ENCODE assay signal across 30 cellular contexts in genomic region chr1:72462506-72462905, GRCh38.
"Had no signal": no experiment of that assay in that cellular context is flagged by ENCODE, and none has a peak within 500 bp of the region (broad histone marks: within the 10 kb centered on the region; RNA-seq: fewer than 3 reads in every experiment).

No MANE protein-coding gene starts in this region.

- H3K36me3 ChIP-seq: esophagus squamous epithelium, gastrocnemius medialis, heart left ventricle had no signal

- H3K27me3 Mint-ChIP-seq: activated CD4-positive, alpha-beta memory T cell treated with anti-CD3 and anti-CD28 coated beads for 36 hours; activated CD4-positive, alpha-beta T cell treated with anti-CD3 and anti-CD28 coated beads for 36 hours; activated CD4-positive, alpha-beta T cell treated with anti-CD3 and anti-CD28 coated beads, Interleukin-2, amount 10 ng/mL, durations not matched to agents 24 days and 14 days; activated CD8-positive, alpha-beta memory T cell treated with anti-CD3 and anti-CD28 coated beads, Interleukin-2, amount 10 ng/mL, durations not matched to agents 7 days and 5 days; activated naive CD8-positive, alpha-beta T cell; brain; central memory CD8-positive, alpha-beta T cell; dendritic cell treated with granulocyte-macrophage colony-stimulating factor and Interleukin-4, amounts not matched to agents 40 ng/mL and 50 ng/mL, for 4 days; effector memory CD8-positive, alpha-beta T cell had no signal

- H3K4me1 Mint-ChIP-seq: activated CD4-positive, alpha-beta T cell treated with anti-CD3 and anti-CD28 coated beads for 36 hours; activated CD4-positive, alpha-beta T cell treated with anti-CD3 and anti-CD28 coated beads, Interleukin-2, amount 10 ng/mL, durations not matched to agents 24 days and 14 days; activated CD8-positive, alpha-beta memory T cell treated with anti-CD3 and anti-CD28 coated beads, Interleukin-2, amount 10 ng/mL, durations not matched to agents 7 days and 5 days; brain; central memory CD8-positive, alpha-beta T cell had no signal

- FAIRE-seq: bronchial epithelial cell had no signal

- H3K4me1 ChIP-seq: esophagus squamous epithelium, gastrocnemius medialis, heart left ventricle had no signal

- H3K27ac ChIP-seq: coronary artery, esophagus squamous epithelium, gastrocnemius medialis, heart left ventricle had no signal

- DNase-seq: activated CD4-positive, alpha-beta memory T cell treated with anti-CD3 and anti-CD28 coated beads for 36 hours; activated CD4-positive, alpha-beta T cell treated with anti-CD3 and anti-CD28 coated beads for 36 hours; activated CD4-positive, alpha-beta T cell treated with anti-CD3 and anti-CD28 coated beads, Interleukin-2, amount 10 ng/mL, durations not matched to agents 24 days and 14 days; activated CD4-positive, CD25-positive, alpha-beta regulatory T cell; activated CD4-positive, CD25-positive, alpha-beta regulatory T cell treated with anti-CD3 and anti-CD28 coated beads, Interleukin-2, amount 50 U/mL, for 72 hours; activated CD8-positive, alpha-beta memory T cell treated with anti-CD3 and anti-CD28 coated beads, Interleukin-2, amount 10 ng/mL, durations not matched to agents 7 days and 5 days; activated CD8-positive, alpha-beta memory T cell treated with anti-CD3 and anti-CD28 coated beads, Interleukin-2, amount 50 U/mL, for 4 hours; activated CD8-positive, alpha-beta T cell treated with anti-CD3 and anti-CD28 coated beads, Interleukin-2, amount 10 ng/mL, durations not matched to agents 7 days and 5 days; activated effector memory CD4-positive, alpha-beta T cell treated with Interleukin-2 at 50 U/mL for 16 hours; activated gamma-delta T cell treated with Interleukin-2 at 50 U/mL for 16 hours; activated naive CD4-positive, alpha-beta T cell treated with anti-CD3 and anti-CD28 coated beads, Interleukin-2, amount 50 U/mL, for 16 hours; activated naive CD4-positive, alpha-beta T cell treated with Interleukin-2 at 50 U/mL for 16 hours; activated T-cell treated with anti-CD3 and anti-CD28 coated beads, Interleukin-2, amount 50 U/mL, for 1 hour; activated T-cell treated with anti-CD3 and anti-CD28 coated beads, Interleukin-2, amount 50 U/mL, for 48 hours; amygdala; effector CD4-positive, alpha-beta T cell; effector memory CD8-positive, alpha-beta T cell; esophagus squamous epithelium; foreskin fibroblast; gastrocnemius medialis; glutamatergic neuron; heart left ventricle; T-helper 2 cell had no signal

- H3K27me3 ChIP-seq: esophagus squamous epithelium, gastrocnemius medialis, heart left ventricle had no signal

- H3K36me3 Mint-ChIP-seq: activated CD4-positive, alpha-beta memory T cell treated with anti-CD3 and anti-CD28 coated beads for 36 hours; activated CD8-positive, alpha-beta memory T cell treated with anti-CD3 and anti-CD28 coated beads, Interleukin-2, amount 10 ng/mL, durations not matched to agents 7 days and 5 days; activated naive CD8-positive, alpha-beta T cell; brain had no signal

- ATAC-seq: activated CD4-positive, alpha-beta T cell treated with anti-CD3 and anti-CD28 coated beads for 36 hours; activated CD8-positive, alpha-beta memory T cell treated with anti-CD3 and anti-CD28 coated beads, Interleukin-2, amount 10 ng/mL, durations not matched to agents 7 days and 5 days; activated CD8-positive, alpha-beta T cell treated with anti-CD3 and anti-CD28 coated beads, Interleukin-2, amount 10 ng/mL, durations not matched to agents 7 days and 5 days; effector memory CD8-positive, alpha-beta T cell; gastrocnemius medialis; heart left ventricle had no signal

- H3K9me3 ChIP-seq: esophagus squamous epithelium, gastrocnemius medialis had no signal

- H3K27ac Mint-ChIP-seq: activated CD4-positive, alpha-beta memory T cell treated with anti-CD3 and anti-CD28 coated beads for 36 hours; activated CD4-positive, alpha-beta T cell treated with anti-CD3 and anti-CD28 coated beads for 36 hours; activated CD4-positive, alpha-beta T cell treated with anti-CD3 and anti-CD28 coated beads, Interleukin-2, amount 10 ng/mL, durations not matched to agents 24 days and 14 days; activated CD8-positive, alpha-beta memory T cell treated with anti-CD3 and anti-CD28 coated beads, Interleukin-2, amount 10 ng/mL, durations not matched to agents 7 days and 5 days; activated CD8-positive, alpha-beta T cell treated with anti-CD3 and anti-CD28 coated beads, Interleukin-2, amount 10 ng/mL, durations not matched to agents 7 days and 5 days; activated naive CD8-positive, alpha-beta T cell; activated T-helper 1 cell treated with anti-CD3 and anti-CD28 coated beads, Interleukin-12 subunit alpha, Interleukin-12 subunit beta, Interleukin-2, Interleukin-4 antibody, amounts not matched to agents 30 ng/mL and 10 ng/mL and 1 ng/mL, durations not matched to agents 14 hours and 24 hours and 36 hours; brain; dendritic cell treated with granulocyte-macrophage colony-stimulating factor and Interleukin-4, amounts not matched to agents 40 ng/mL and 50 ng/mL, for 4 days; effector memory CD8-positive, alpha-beta T cell had no signal

- H3K4me3 Mint-ChIP-seq: activated CD4-positive, alpha-beta memory T cell treated with anti-CD3 and anti-CD28 coated beads for 36 hours; activated CD4-positive, alpha-beta T cell treated with anti-CD3 and anti-CD28 coated beads for 36 hours; activated CD4-positive, alpha-beta T cell treated with anti-CD3 and anti-CD28 coated beads, Interleukin-2, amount 10 ng/mL, durations not matched to agents 24 days and 14 days; activated CD8-positive, alpha-beta memory T cell treated with anti-CD3 and anti-CD28 coated beads, Interleukin-2, amount 10 ng/mL, durations not matched to agents 7 days and 5 days; activated CD8-positive, alpha-beta T cell treated with anti-CD3 and anti-CD28 coated beads, Interleukin-2, amount 10 ng/mL, durations not matched to agents 7 days and 5 days; activated naive CD8-positive, alpha-beta T cell; activated T-helper 1 cell treated with anti-CD3 and anti-CD28 coated beads, Interleukin-12 subunit alpha, Interleukin-12 subunit beta, Interleukin-2, Interleukin-4 antibody, amounts not matched to agents 30 ng/mL and 10 ng/mL and 1 ng/mL, durations not matched to agents 14 hours and 24 hours and 36 hours; brain; central memory CD8-positive, alpha-beta T cell; dendritic cell treated with granulocyte-macrophage colony-stimulating factor and Interleukin-4, amounts not matched to agents 40 ng/mL and 50 ng/mL, for 4 days; effector memory CD8-positive, alpha-beta T cell had no signal

- H3K9me3 Mint-ChIP-seq: activated CD4-positive, alpha-beta T cell treated with anti-CD3 and anti-CD28 coated beads, Interleukin-2, amount 10 ng/mL, durations not matched to agents 24 days and 14 days; activated T-helper 1 cell treated with anti-CD3 and anti-CD28 coated beads, Interleukin-12 subunit alpha, Interleukin-12 subunit beta, Interleukin-2, Interleukin-4 antibody, amounts not matched to agents 30 ng/mL and 10 ng/mL and 1 ng/mL, durations not matched to agents 14 hours and 24 hours and 36 hours had no signal

- H3K4me3 ChIP-seq: coronary artery, esophagus squamous epithelium, gastrocnemius medialis, heart left ventricle had no signal
